ENCODE assay signal across 17 cellular contexts in the genomic region with DNA sequence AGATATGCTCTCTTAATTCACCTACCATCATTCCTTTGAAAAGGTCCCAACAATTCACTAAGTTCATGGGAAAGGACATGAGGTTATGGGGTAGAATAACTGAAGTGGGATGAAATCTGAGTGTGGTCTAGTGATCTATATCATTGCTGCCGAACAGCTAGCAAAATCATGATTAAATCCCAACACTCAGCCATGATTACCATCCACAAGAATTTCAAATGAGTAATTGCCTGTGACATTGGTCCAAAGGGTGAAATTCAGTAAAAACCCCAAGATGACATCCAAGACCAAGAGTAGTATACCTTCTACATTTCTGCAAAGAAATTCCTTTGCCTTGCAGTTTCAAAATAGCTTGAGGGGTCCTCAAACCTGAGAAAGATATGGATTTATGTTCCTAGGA.
DNase-seq lines count a peak whose midpoint lies in the region; ATAC-seq and TF ChIP-seq lines count a peak whose summit lies in the region.
"Had no signal": no experiment of that assay in that cellular context is flagged by ENCODE, and none has a peak within 500 bp of the region (broad histone marks: within the 10 kb centered on the region; RNA-seq: fewer than 3 reads in every experiment).

No MANE protein-coding gene starts in this region.

- BruUV-seq in PC-3 (replicated peaks; lab: Mats Ljungman, UMichigan): no TSS peak

- H3K9ac ChIP-seq in PC-3 (ENCODE audit: low read length): no peak overlapping the region

- ATAC-seq in PC-3 (no peak), GM21515 (IDR thresholded peaks at IDR 0.05; ENCODE audit: unreplicated experiment) (no peak)

- H3K9me2 ChIP-seq in PC-3 (replicated peaks; ENCODE audit: low read length): no peaks in the 10 kb centered on the region

- no peaks in the 10 kb centered on the region for H3K79me2 ChIP-seq in PC-3 (ENCODE audit: low read length)

- CTCF ChIA-PET in PC-3 (lab: Charles Lee): no interaction called here

- no peaks in the 10 kb centered on the region for H4K20me1 ChIP-seq in PC-3 (ENCODE audit: low read length)

- H3K9me3 ChIP-seq in PC-3 (ENCODE audit: low read length): no peaks in the 10 kb centered on the region

- POLR2A ChIA-PET in PC-3 (lab: Charles Lee; ENCODE audit: unreplicated experiment): no interaction called here

- DNase-seq in A172 (ENCODE audit: low spot score) (peak; percentile 42), ELR (ENCODE audit: low read depth) (peak; percentile 73), PC-3 (peak; percentile 29), fibroblast of mammary gland (ENCODE audit: low read depth) (peak; percentile 34), SKM-1 treated with dmso at 0.1 percent for 144 hours (lab: John Stamatoyannopoulos, UW; ENCODE audit: unreplicated experiment) (no peak), NCI-H146 treated with DMSO at 0.1 percent for 48 hours (lab: John Stamatoyannopoulos, UW; ENCODE audit: unreplicated experiment) (no peak), NCI-H2171 treated with DMSO at 0.1 percent for 48 hours (lab: John Stamatoyannopoulos, UW) (no peak)
- DNase-seq: 8988T; CD4-positive, CD25-positive, alpha-beta regulatory T cell; DMS53; GDM1; NCI-H146; NCI-H345; NCI-H526 treated with DMSO at 0.1 percent for 48 hours; OCI-M1; T-helper 1 cell had no signal

- H3K27ac ChIP-seq in PC-3 (ENCODE audit: low read length): no peak overlapping the region

- TF ChIP-seq CTCF in PC-3 (conservative IDR thresholded peaks at IDR 0.05; ENCODE audit: low read depth, low read length) (no peak), fibroblast of mammary gland (conservative IDR thresholded peaks at IDR 0.05; ENCODE audit: control insufficient read depth, insufficient read depth, low read depth, low read length) (no peak)

- H3K4me3 ChIP-seq in PC-3 (ENCODE audit: low read length) (no peak overlapping the region), fibroblast of mammary gland (ENCODE audit: control insufficient read depth, low read depth, low read length) (no peak overlapping the region)

- H3K4me2 ChIP-seq in PC-3 (ENCODE audit: low read length): no peak overlapping the region

- no peaks in the 10 kb centered on the region for H3F3A ChIP-seq in PC-3 (ENCODE audit: low read length, unreplicated experiment)

- no peaks in the 10 kb centered on the region for H3K36me3 ChIP-seq in PC-3 (ENCODE audit: low read depth, low read length)

- H3K27me3 ChIP-seq in PC-3 (ENCODE audit: low read length): no peaks in the 10 kb centered on the region

- peaks cover 9% of the 10 kb centered on the region for H3K4me1 ChIP-seq in PC-3 (ENCODE audit: insufficient read depth, low read length)

- no peak overlapping the region for H2AFZ ChIP-seq in PC-3 (ENCODE audit: low read length)

- intact Hi-C loops in PC-3 (cut with micrococcal nuclease): no loop called here

Comparison
In these comparisons a context has a peak if more than half of its experiments do, and no peak if none do; other contexts are left out.
1. DNase-seq: peak in A172 (single experiment), ELR (single experiment), PC-3 (single experiment) and fibroblast of mammary gland (single experiment); none in SKM-1 treated with dmso at 0.1 percent for 144 hours (single experiment), NCI-H146 treated with DMSO at 0.1 percent for 48 hours (single experiment) and NCI-H2171 treated with DMSO at 0.1 percent for 48 hours (single experiment).